17 cellular contexts compared by ENCODE assay signal in the genomic region with DNA sequence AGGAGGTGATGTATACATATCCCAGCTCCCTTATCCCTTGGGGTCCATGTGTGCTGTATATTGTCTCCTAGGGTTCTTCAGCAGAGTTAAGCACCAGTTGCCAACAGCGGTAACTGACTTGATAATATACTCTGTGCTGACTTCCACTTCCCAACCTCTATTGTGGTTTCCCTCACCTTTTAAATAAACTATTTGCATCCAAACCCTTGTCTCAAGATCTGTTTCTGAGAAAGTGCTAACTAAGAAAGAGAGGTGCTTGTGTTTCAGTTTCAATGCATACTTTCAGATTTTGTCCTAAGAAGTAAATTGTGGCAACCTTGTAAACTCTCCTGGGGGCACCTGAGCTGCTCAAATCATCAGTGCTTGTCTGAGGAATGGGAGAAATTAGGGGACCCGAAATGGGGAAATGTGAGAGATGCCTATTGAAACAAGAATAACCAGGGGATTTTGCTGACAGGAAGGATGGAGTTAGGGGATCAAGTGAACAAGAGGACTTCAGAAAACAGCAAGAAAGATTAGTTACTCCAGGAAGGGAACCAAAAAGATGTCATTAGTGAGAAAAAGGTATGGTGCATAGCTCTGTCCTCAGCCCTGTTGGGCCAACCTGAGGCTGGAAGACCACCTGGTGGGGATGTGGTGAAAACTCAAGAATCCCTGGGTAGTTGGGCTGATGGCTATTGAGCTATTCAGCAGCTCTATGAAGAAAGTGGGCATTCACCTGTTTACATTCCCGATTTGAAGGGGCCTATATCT. TPM values are rescaled to one million over a fixed set of nuclear protein-coding genes. Genes with fewer than 3 reads are reported as not detected.
DNase-seq lines count a peak whose midpoint lies in the region; ATAC-seq lines count a peak whose summit lies in the region.
"Had no signal": no experiment of that assay in that cellular context is flagged by ENCODE, and none has a peak within 500 bp of the region (broad histone marks: within the 10 kb centered on the region; RNA-seq: fewer than 3 reads in every experiment).

No MANE protein-coding gene starts in this region.

- ATAC-seq in activated CD8-positive, alpha-beta memory T cell treated with anti-CD3 and anti-CD28 coated beads, Interleukin-2, amount 10 ng/mL, durations not matched to agents 7 days and 5 days, result peak; percentile 49
- ATAC-seq in GM21737 (IDR thresholded peaks at IDR 0.05; ENCODE audit: unreplicated experiment) (peak; percentile 95), HG03139 (IDR thresholded peaks at IDR 0.05; ENCODE audit: unreplicated experiment) (peak; percentile 85)
- ATAC-seq: gastroesophageal sphincter, left ventricle myocardium superior had no signal

- peak overlapping the region; percentile 40 for H3K27ac Mint-ChIP-seq in activated CD8-positive, alpha-beta memory T cell treated with anti-CD3 and anti-CD28 coated beads, Interleukin-2, amount 10 ng/mL, durations not matched to agents 7 days and 5 days
- H3K27ac Mint-ChIP-seq: activated CD4-positive, alpha-beta T cell treated with anti-CD3 and anti-CD28 coated beads, Interleukin-2, amount 10 ng/mL, durations not matched to agents 7 days and 5 days; activated naive CD8-positive, alpha-beta T cell treated with anti-CD3 and anti-CD28 coated beads, Interleukin-2, amount 10 ng/mL, durations not matched to agents 7 days and 5 days; dendritic cell treated with granulocyte-macrophage colony-stimulating factor and Interleukin-4, amounts not matched to agents 40 ng/mL and 50 ng/mL, for 4 days had no signal

- H3K4me1 Mint-ChIP-seq in activated CD8-positive, alpha-beta memory T cell treated with anti-CD3 and anti-CD28 coated beads, Interleukin-2, amount 10 ng/mL, durations not matched to agents 7 days and 5 days, result peaks cover 21% of the 10 kb centered on the region

- no peaks in the 10 kb centered on the region for H3K9me3 Mint-ChIP-seq in activated CD8-positive, alpha-beta memory T cell treated with anti-CD3 and anti-CD28 coated beads, Interleukin-2, amount 10 ng/mL, durations not matched to agents 7 days and 5 days (ENCODE audit: low read depth)
- H3K9me3 Mint-ChIP-seq: activated CD4-positive, alpha-beta T cell treated with anti-CD3 and anti-CD28 coated beads, Interleukin-2, amount 10 ng/mL, durations not matched to agents 7 days and 5 days; activated naive CD8-positive, alpha-beta T cell treated with anti-CD3 and anti-CD28 coated beads, Interleukin-2, amount 10 ng/mL, durations not matched to agents 7 days and 5 days; dendritic cell treated with granulocyte-macrophage colony-stimulating factor and Interleukin-4, amounts not matched to agents 40 ng/mL and 50 ng/mL, for 4 days had no signal

- DNase-seq in activated CD8-positive, alpha-beta memory T cell treated with anti-CD3 and anti-CD28 coated beads, Interleukin-2, amount 10 ng/mL, durations not matched to agents 7 days and 5 days, result no peak
- DNase-seq in activated CD8-positive, alpha-beta memory T cell treated with anti-CD3 and anti-CD28 coated beads, Interleukin-2, amount 50 U/mL, for 48 hours, result no peak
- DNase-seq in NCI-H1105 treated with DMSO at 0.1 percent for 48 hours (lab: John Stamatoyannopoulos, UW), result no peak
- no peak for DNase-seq in NCI-H1048 (lab: John Stamatoyannopoulos, UW)
- no peak for DNase-seq in NCI-H226
- no peak for DNase-seq in AG08395 (ENCODE audit: low spot score)
- DNase-seq: 8988T; activated CD4-positive, alpha-beta T cell treated with anti-CD3 and anti-CD28 coated beads, Interleukin-2, amount 10 ng/mL, durations not matched to agents 7 days and 5 days; activated naive CD8-positive, alpha-beta T cell treated with anti-CD3 and anti-CD28 coated beads, Interleukin-2, amount 10 ng/mL, durations not matched to agents 7 days and 5 days; DMS79; left ventricle myocardium superior; SK-N-SH; stomach had no signal

- H3K27me3 Mint-ChIP-seq in activated CD8-positive, alpha-beta memory T cell treated with anti-CD3 and anti-CD28 coated beads, Interleukin-2, amount 10 ng/mL, durations not matched to agents 7 days and 5 days, result peaks cover 60% of the 10 kb centered on the region

- CTCF ChIA-PET in activated CD8-positive, alpha-beta memory T cell treated with anti-CD3 and anti-CD28 coated beads, Interleukin-2, amount 10 ng/mL, durations not matched to agents 7 days and 5 days (lab: Charles Lee), result no interaction called here

- H3K4me3 Mint-ChIP-seq in activated CD8-positive, alpha-beta memory T cell treated with anti-CD3 and anti-CD28 coated beads, Interleukin-2, amount 10 ng/mL, durations not matched to agents 7 days and 5 days, result no peak overlapping the region
- H3K4me3 Mint-ChIP-seq: activated CD4-positive, alpha-beta T cell treated with anti-CD3 and anti-CD28 coated beads, Interleukin-2, amount 10 ng/mL, durations not matched to agents 7 days and 5 days; dendritic cell treated with granulocyte-macrophage colony-stimulating factor and Interleukin-4, amounts not matched to agents 40 ng/mL and 50 ng/mL, for 4 days had no signal

- H3K36me3 Mint-ChIP-seq in activated CD8-positive, alpha-beta memory T cell treated with anti-CD3 and anti-CD28 coated beads, Interleukin-2, amount 10 ng/mL, durations not matched to agents 7 days and 5 days, result no peaks in the 10 kb centered on the region
- H3K36me3 Mint-ChIP-seq: activated naive CD8-positive, alpha-beta T cell treated with anti-CD3 and anti-CD28 coated beads, Interleukin-2, amount 10 ng/mL, durations not matched to agents 7 days and 5 days had no signal

RNA-seq across cellular contexts. Expression of a gene that starts 50.9 kb away (rescaled TPM):
- total RNA-seq in activated CD8-positive, alpha-beta memory T cell treated with anti-CD3 and anti-CD28 coated beads, Interleukin-2, amount 10 ng/mL, durations not matched to agents 7 days and 5 days, result 10 to 100 TPM; 64.1 to 98.0 TPM
